ENCODE assay signal across 1 cellular context in genomic region chr6:41672016-41672415, GRCh38.
TF ChIP-seq lines count a peak whose summit lies in the region.

No MANE protein-coding gene starts in this region.

TF ChIP-seq in GM23338, 12 proteins besides CTCF, POLR2A, EP300 and RAD21:
- TF ChIP-seq ZNF462 (CRISPR knock-in tag; IDR thresholded peaks at IDR 0.05): no peak
- no peak for TF ChIP-seq EZH2phosphoT487 (IDR thresholded peaks at IDR 0.05; ENCODE audit: unreplicated experiment)
- no peak for TF ChIP-seq POLR2AphosphoS5 (IDR thresholded peaks at IDR 0.05; ENCODE audit: low read depth)
